Comparison of ENCODE assay signal across 9 cellular contexts in the genomic region with DNA sequence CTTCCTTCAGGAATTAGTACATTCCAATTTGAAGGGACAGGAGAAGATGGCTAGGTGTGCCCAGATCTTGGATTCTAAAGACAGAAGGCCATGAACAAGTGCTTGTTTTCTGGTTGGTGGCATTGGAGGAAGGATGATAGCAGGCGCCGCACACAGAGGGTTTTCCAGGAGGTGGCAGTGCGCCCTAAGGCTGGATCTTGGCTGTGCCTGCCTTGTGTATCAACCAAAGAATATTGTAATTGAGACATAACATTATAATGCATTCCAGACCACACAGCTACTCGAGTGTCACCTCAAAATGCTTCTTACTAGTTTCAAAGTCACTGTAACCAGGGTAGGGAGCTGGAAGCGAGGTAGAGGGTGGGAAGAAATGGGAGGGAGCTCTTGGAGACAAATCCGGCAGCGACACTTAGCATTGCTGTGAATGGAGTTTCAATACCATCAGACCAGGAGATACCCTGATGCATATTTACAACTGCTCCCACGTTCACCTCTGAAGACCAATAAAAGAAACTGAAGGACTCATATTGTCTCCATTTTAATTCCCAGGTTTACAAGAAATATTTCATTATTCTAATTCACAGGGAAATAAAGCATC. TPM values are rescaled to one million over a fixed set of nuclear protein-coding genes. Genes with fewer than 3 reads are reported as not detected.
DNase-seq lines count a peak whose midpoint lies in the region; ATAC-seq and TF ChIP-seq lines count a peak whose summit lies in the region.
"Had no signal": no experiment of that assay in that cellular context is flagged by ENCODE, and none has a peak within 500 bp of the region (broad histone marks: within the 10 kb centered on the region; RNA-seq: fewer than 3 reads in every experiment).

No MANE protein-coding gene starts in this region.

- ATAC-seq in activated CD4-positive, alpha-beta T cell treated with anti-CD3 and anti-CD28 coated beads for 36 hours: peak; percentile 80
- no peak for ATAC-seq in GM21529 (IDR thresholded peaks at IDR 0.05; ENCODE audit: unreplicated experiment)

- no peak overlapping the region for H3K27ac Mint-ChIP-seq in activated CD4-positive, alpha-beta T cell treated with anti-CD3 and anti-CD28 coated beads for 36 hours
- H3K27ac Mint-ChIP-seq: CD8-positive, alpha-beta memory T cell had no signal

- no peak overlapping the region for H3K4me3 Mint-ChIP-seq in activated CD4-positive, alpha-beta T cell treated with anti-CD3 and anti-CD28 coated beads for 36 hours
- H3K4me3 Mint-ChIP-seq: CD8-positive, alpha-beta memory T cell had no signal

- no peaks in the 10 kb centered on the region for H3K27me3 Mint-ChIP-seq in activated CD4-positive, alpha-beta T cell treated with anti-CD3 and anti-CD28 coated beads for 36 hours

- H3K36me3 Mint-ChIP-seq in activated CD4-positive, alpha-beta T cell treated with anti-CD3 and anti-CD28 coated beads for 36 hours (ENCODE audit: low read depth): no peaks in the 10 kb centered on the region
- H3K36me3 Mint-ChIP-seq: CD8-positive, alpha-beta memory T cell had no signal

- POLR2A ChIA-PET in activated CD4-positive, alpha-beta T cell treated with anti-CD3 and anti-CD28 coated beads for 36 hours (lab: Charles Lee): no interaction called here

- peaks cover 19% of the 10 kb centered on the region for H3K4me1 Mint-ChIP-seq in activated CD4-positive, alpha-beta T cell treated with anti-CD3 and anti-CD28 coated beads for 36 hours
- H3K4me1 Mint-ChIP-seq: CD8-positive, alpha-beta memory T cell had no signal

- CTCF ChIA-PET in activated CD4-positive, alpha-beta T cell treated with anti-CD3 and anti-CD28 coated beads for 36 hours (lab: Charles Lee): interaction anchor here (0.6 to 3.0 kb wide), 5 partner anchors 9 to 495 kb away, joined by 3 to 23 read pairs (median 3); no protein-coding TSS in a partner anchor

- DNase-seq in NK-92 treated with Interleukin-12 subunit alpha and Interleukin-12 subunit beta, amount 100 ng/mL, for 24 hours (lab: John Stamatoyannopoulos, UW): peak; percentile 51
- DNase-seq in NK-92 (lab: John Stamatoyannopoulos, UW; ENCODE audit: unreplicated experiment) (no peak), NCI-H2171 treated with DMSO at 0.1 percent for 48 hours (lab: John Stamatoyannopoulos, UW) (peak; percentile 63), choroid plexus epithelial cell (ENCODE audit: low read depth) (peak; percentile 89), kidney glomerular epithelial cell (lab: John Stamatoyannopoulos, UW) (peak; percentile 87)
- DNase-seq in activated CD4-positive, alpha-beta T cell treated with anti-CD3 and anti-CD28 coated beads for 36 hours: peak; percentile 76
- peak; percentile 51 for DNase-seq in stimulated activated CD4-positive, alpha-beta T cell treated with anti-CD3 and anti-CD28 coated beads, Interleukin-4, amount 100 ng/mL, for 1 hour

- no peaks in the 10 kb centered on the region for H3K9me3 Mint-ChIP-seq in activated CD4-positive, alpha-beta T cell treated with anti-CD3 and anti-CD28 coated beads for 36 hours (ENCODE audit: low read depth)
- H3K9me3 Mint-ChIP-seq: CD8-positive, alpha-beta memory T cell had no signal

- peak; percentile 95 for TF ChIP-seq CTCF in choroid plexus epithelial cell (conservative IDR thresholded peaks at IDR 0.05; ENCODE audit: low read depth, low read length)

- intact Hi-C loops in activated CD4-positive, alpha-beta T cell treated with anti-CD3 and anti-CD28 coated beads for 36 hours (cut with DNase I, micrococcal nuclease): loop anchor here (1.0 to 10.0 kb wide), 6 partner anchors 180 to 493 kb away; a partner anchor contains a TSS

- H3K4me3 ChIP-seq in choroid plexus epithelial cell (ENCODE audit: low read depth, low read length): peak overlapping the region; percentile 9

RNA-seq across cellular contexts. Expression of a gene that starts 42.5 kb away (rescaled TPM):
- not detected for total RNA-seq in activated CD4-positive, alpha-beta T cell treated with anti-CD3 and anti-CD28 coated beads for 36 hours
